In the genomic region with DNA sequence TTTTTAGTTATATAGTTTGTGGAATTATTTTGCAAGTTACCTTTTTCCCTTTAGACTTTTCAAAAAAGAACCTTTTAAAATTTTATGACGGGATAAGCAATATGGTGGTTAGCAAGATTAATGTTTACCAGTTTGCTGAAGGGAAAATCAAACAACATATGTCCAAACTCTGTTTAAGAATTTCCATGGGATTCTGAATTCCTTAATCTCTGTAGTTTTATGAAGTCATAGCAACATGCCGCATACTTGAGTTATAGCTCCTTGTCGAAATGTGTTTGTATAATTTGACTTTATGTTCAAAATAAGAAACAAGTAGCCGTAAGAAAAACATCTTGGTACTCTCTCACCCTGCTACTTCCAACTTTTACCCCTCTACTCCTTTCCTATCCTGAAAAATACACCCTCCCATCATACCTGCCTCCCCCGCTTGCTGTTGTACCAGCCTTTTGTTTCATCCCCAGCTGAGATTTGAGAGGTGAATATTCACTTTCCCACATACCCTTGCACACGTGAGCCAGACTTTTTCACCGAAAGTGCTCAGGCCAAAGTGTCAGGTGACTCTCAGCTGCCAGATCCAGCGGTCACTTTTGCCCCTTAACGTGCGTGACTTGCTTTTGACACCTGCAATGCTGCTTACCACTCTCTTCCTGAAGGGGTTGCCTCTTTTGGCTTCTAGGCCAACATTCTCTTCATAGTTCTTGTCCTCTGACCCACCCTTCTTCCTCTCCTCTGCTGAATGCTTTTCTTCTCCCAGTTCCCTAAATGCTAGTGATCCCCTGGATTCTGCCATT, we compare ENCODE assay signal across 16 cellular contexts.
DNase-seq lines count a peak whose midpoint lies in the region; ATAC-seq and TF ChIP-seq lines count a peak whose summit lies in the region.
"Had no signal": no experiment of that assay in that cellular context is flagged by ENCODE, and none has a peak within 500 bp of the region (broad histone marks: within the 10 kb centered on the region; RNA-seq: fewer than 3 reads in every experiment).

No MANE protein-coding gene starts in this region.

- H3K4me1 Mint-ChIP-seq in CD4-positive, alpha-beta T cell (ENCODE audit: low read depth): peaks cover 60% of the 10 kb centered on the region
- peaks cover 42% of the 10 kb centered on the region for H3K4me1 Mint-ChIP-seq in nephron

- no peaks in the 10 kb centered on the region for H3K9me3 ChIP-seq in CD4-positive, alpha-beta T cell (ENCODE audit: control insufficient read depth, low read length)
- H3K9me3 ChIP-seq in HUES6 (ENCODE audit: control insufficient read depth, insufficient read depth, low read depth, low read length) (no peaks in the 10 kb centered on the region), ectodermal cell (ENCODE audit: control insufficient read depth, low read length) (no peaks in the 10 kb centered on the region), upper lobe of right lung (no peaks in the 10 kb centered on the region), MG63 (no peaks in the 10 kb centered on the region), mucosa of descending colon (no peaks in the 10 kb centered on the region)
- H3K9me3 ChIP-seq: esophagus muscularis mucosa had no signal

- CTCF ChIA-PET in CD4-positive, alpha-beta T cell (lab: Charles Lee): interaction anchor here (1.2 kb wide), 1 partner anchor 27 kb away, joined by 4 read pairs; no protein-coding TSS in a partner anchor
- CTCF ChIA-PET in RWPE1 (lab: Yijun Ruan, JAX): no interaction called here

- intact Hi-C loops in CD4-positive, alpha-beta T cell (cut with DNase I, micrococcal nuclease): loop anchor here in 1 of 2 experiments (5.0 kb wide), 1 partner anchor 69 kb away; no protein-coding TSS in a partner anchor
- intact Hi-C loops in upper lobe of right lung (cut with DNase I): no loop called here
- intact Hi-C loops in mucosa of descending colon (cut with DNase I, micrococcal nuclease): no loop called here

- H3K36me3 Mint-ChIP-seq in CD4-positive, alpha-beta T cell (ENCODE audit: low read depth): peaks cover 45% of the 10 kb centered on the region
- H3K36me3 Mint-ChIP-seq in nephron (ENCODE audit: low read depth): no peaks in the 10 kb centered on the region

- peak overlapping the region; percentile 51 for H3K9ac ChIP-seq in HUES6 (ENCODE audit: low read length)
- H3K9ac ChIP-seq: parathyroid adenoma had no signal

- ATAC-seq in CD4-positive, alpha-beta T cell (ENCODE audit: poor library complexity): no peak
- ATAC-seq in upper lobe of right lung (no peak), mucosa of descending colon (no peak)

- H3K4me3 Mint-ChIP-seq in CD4-positive, alpha-beta T cell: no peak overlapping the region
- H3K4me3 Mint-ChIP-seq in nephron: no peak overlapping the region
- H3K4me3 Mint-ChIP-seq: activated naive CD8-positive, alpha-beta T cell treated with anti-CD3 and anti-CD28 coated beads for 36 hours had no signal

- no peak for TF ChIP-seq CTCF in CD4-positive, alpha-beta T cell (IDR thresholded peaks at IDR 0.05)
- TF ChIP-seq CTCF in nephron (IDR thresholded peaks at IDR 0.05; ENCODE audit: unreplicated experiment in 3 of 3) (no peak), RWPE1 (conservative IDR thresholded peaks at IDR 0.05; ENCODE audit: low read depth) (no peak), upper lobe of right lung (IDR thresholded peaks at IDR 0.05) (no peak), mucosa of descending colon (IDR thresholded peaks at IDR 0.05) (no peak)

- H3K27me3 ChIP-seq in CD4-positive, alpha-beta T cell (ENCODE audit: control insufficient read depth, insufficient read depth, low read length): no peaks in the 10 kb centered on the region
- H3K27me3 ChIP-seq in HUES6 (ENCODE audit: control insufficient read depth, insufficient read depth, low read length) (no peaks in the 10 kb centered on the region), ectodermal cell (ENCODE audit: control insufficient read depth, insufficient read depth, low read length, poor library complexity, severe bottlenecking) (no peaks in the 10 kb centered on the region), upper lobe of right lung (no peaks in the 10 kb centered on the region), MG63 (no peaks in the 10 kb centered on the region)
- H3K27me3 ChIP-seq: esophagus muscularis mucosa had no signal

- H3K4me1 ChIP-seq in HUES6 (ENCODE audit: control insufficient read depth, insufficient read depth, low read length): peaks cover 67% of the 10 kb centered on the region
- peaks cover 29% of the 10 kb centered on the region for H3K4me1 ChIP-seq in ectodermal cell (ENCODE audit: control insufficient read depth, insufficient read depth, low read length)
- H3K4me1 ChIP-seq in upper lobe of right lung: peaks cover 5% of the 10 kb centered on the region
- no peaks in the 10 kb centered on the region for H3K4me1 ChIP-seq in mucosa of descending colon (ENCODE audit: low read depth)

- WGBS in ectodermal cell, 2 experiments: 47 to 49% methylated on average over 9 of the region's 10 CpGs

- no peaks in the 10 kb centered on the region for H3K36me3 ChIP-seq in HUES6 (ENCODE audit: control insufficient read depth, insufficient read depth, low read length)
- no peaks in the 10 kb centered on the region for H3K36me3 ChIP-seq in ectodermal cell (ENCODE audit: control insufficient read depth, insufficient read depth, low read length)
- H3K36me3 ChIP-seq in upper lobe of right lung: no peaks in the 10 kb centered on the region
- peaks cover 6% of the 10 kb centered on the region for H3K36me3 ChIP-seq in MG63
- no peaks in the 10 kb centered on the region for H3K36me3 ChIP-seq in mucosa of descending colon (ENCODE audit: low read depth)
- H3K36me3 ChIP-seq: esophagus muscularis mucosa had no signal

- POLR2A ChIA-PET in CD4-positive, alpha-beta T cell (lab: Charles Lee): interaction anchor here (1.0 kb wide), 1 partner anchor 9 kb away, joined by 3 read pairs; no protein-coding TSS in a partner anchor
- POLR2A ChIA-PET in RWPE1 (lab: Yijun Ruan, JAX; ENCODE audit: low non-redundant PET): no interaction called here

- H3K27ac Mint-ChIP-seq in CD4-positive, alpha-beta T cell: peak overlapping the region; percentile 28
- peak overlapping the region; percentile 22 to 78 (median 40) for H3K27ac Mint-ChIP-seq in nephron
- H3K27ac Mint-ChIP-seq: activated naive CD8-positive, alpha-beta T cell treated with anti-CD3 and anti-CD28 coated beads for 36 hours had no signal

- no peak overlapping the region for H3K27ac ChIP-seq in CD4-positive, alpha-beta T cell (ENCODE audit: low read depth, low read length)
- peak overlapping the region; percentile 76 for H3K27ac ChIP-seq in HUES6 (ENCODE audit: low read depth, low read length)
- peak overlapping the region; percentile 57 for H3K27ac ChIP-seq in ectodermal cell (ENCODE audit: insufficient read depth, low read depth, low read length, poor library complexity, severe bottlenecking)
- no peak overlapping the region for H3K27ac ChIP-seq in RWPE1
- H3K27ac ChIP-seq in upper lobe of right lung: no peak overlapping the region
- H3K27ac ChIP-seq: esophagus muscularis mucosa, parathyroid adenoma had no signal

- H3K4me3 ChIP-seq in HUES6 (ENCODE audit: low read depth, low read length) (0 out of 2 replicates have a peak overlapping the region, but pooled peaks have one; percentile 1), ectodermal cell (ENCODE audit: insufficient read depth, low read depth, low read length) (no peak overlapping the region), upper lobe of right lung (no peak overlapping the region), MG63 (no peak overlapping the region), mucosa of descending colon (no peak overlapping the region)
- H3K4me3 ChIP-seq: esophagus muscularis mucosa, lung had no signal

- H3K9me3 Mint-ChIP-seq in CD4-positive, alpha-beta T cell: no peaks in the 10 kb centered on the region
- H3K9me3 Mint-ChIP-seq in nephron: no peaks in the 10 kb centered on the region
- H3K9me3 Mint-ChIP-seq: activated naive CD8-positive, alpha-beta T cell treated with anti-CD3 and anti-CD28 coated beads for 36 hours had no signal

- DNase-seq in CD4-positive, alpha-beta T cell: no peak
- no peak for DNase-seq in RWPE1 (ENCODE audit: low spot score)
- no peak for DNase-seq in upper lobe of right lung
- no peak for DNase-seq in MG63
- DNase-seq in mucosa of descending colon: no peak
- DNase-seq: activated naive CD8-positive, alpha-beta T cell treated with anti-CD3 and anti-CD28 coated beads for 36 hours; DMS53; hippocampal formation; NCI-H2171; stimulated activated CD4-positive, alpha-beta T cell treated with anti-CD3 and anti-CD28 coated beads, Interleukin-12 subunit alpha, Interleukin-12 subunit beta, amount 100 ng/mL, for 4 hours had no signal

- no peaks in the 10 kb centered on the region for H3K27me3 Mint-ChIP-seq in CD4-positive, alpha-beta T cell
- H3K27me3 Mint-ChIP-seq in nephron (ENCODE audit: low read depth): no peaks in the 10 kb centered on the region
- H3K27me3 Mint-ChIP-seq: activated naive CD8-positive, alpha-beta T cell treated with anti-CD3 and anti-CD28 coated beads for 36 hours had no signal

Comparison
In these comparisons a context has a peak if more than half of its experiments do, and no peak if none do; other contexts are left out.
1. H3K27ac ChIP-seq: peak in HUES6 (single experiment) and ectodermal cell (single experiment); none in CD4-positive, alpha-beta T cell (single experiment), RWPE1 (single experiment) and upper lobe of right lung (single experiment).